ENCODE assay signal across 10 cellular contexts in genomic region chr5:89676634-89677033, GRCh38.
"Had no signal": no experiment of that assay in that cellular context is flagged by ENCODE, and none has a peak within 500 bp of the region (broad histone marks: within the 10 kb centered on the region; RNA-seq: fewer than 3 reads in every experiment).

No MANE protein-coding gene starts in this region.

- H3K36me3 ChIP-seq: HAP-1 had no signal

- H3K4me1 Mint-ChIP-seq: IgD-negative memory B cell had no signal

- ATAC-seq: HCT116, HepG2 had no signal

- H3K4me3 ChIP-seq: GM23248, HAP-1 had no signal

- DNase-seq: GM23248, GOT3, H7, HFFc6, KBM-7 had no signal

- H2AFZ ChIP-seq: GM23248 had no signal

- H3K27ac ChIP-seq: GM23248, HL-60 had no signal

- H3K4me3 Mint-ChIP-seq: HFFc6, IgD-negative memory B cell had no signal

- H3K27ac Mint-ChIP-seq: HFFc6, IgD-negative memory B cell had no signal

- H3K9ac ChIP-seq: GM23248 had no signal
